ENCODE assay signal across 25 cellular contexts in the genomic region with DNA sequence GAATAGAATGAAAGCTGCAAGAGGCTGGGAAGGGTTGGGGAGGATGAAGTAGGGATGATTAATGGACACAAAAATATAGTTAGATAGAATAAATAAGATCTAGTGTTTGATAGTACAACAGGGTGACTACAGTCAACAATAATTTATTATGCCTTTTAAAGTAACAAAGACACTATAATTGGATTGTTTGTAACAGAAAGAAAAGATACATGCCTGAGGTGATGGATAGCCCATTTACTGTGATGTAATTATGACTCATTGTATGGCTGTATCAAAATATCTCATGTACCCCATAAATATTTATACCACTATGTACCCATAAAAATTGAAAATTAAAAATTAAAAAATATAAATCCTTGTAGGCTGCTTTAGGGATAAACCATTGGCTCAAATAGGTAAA. TPM values are rescaled to one million over a fixed set of nuclear protein-coding genes. Genes with fewer than 3 reads are reported as not detected.
DNase-seq lines count a peak whose midpoint lies in the region; ATAC-seq, FAIRE-seq and TF ChIP-seq lines count a peak whose summit lies in the region.
"Had no signal": no experiment of that assay in that cellular context is flagged by ENCODE, and none has a peak within 500 bp of the region (broad histone marks: within the 10 kb centered on the region; RNA-seq: fewer than 3 reads in every experiment).

No MANE protein-coding gene starts in this region.

- DNase-seq in HFFc6 (peak; percentile 15), foreskin keratinocyte (peak; percentile 22 to 37), epidermal melanocyte (ENCODE audit: insufficient read length, low spot score) (no peak), NCI-H1436 (lab: John Stamatoyannopoulos, UW) (no peak), CD1c-positive myeloid dendritic cell (ENCODE audit: extremely low spot score) (no peak)
- DNase-seq in activated CD4-positive, alpha-beta T cell treated with anti-CD3 and anti-CD28 coated beads, Interleukin-2, amount 50 U/mL, for 1 hour, result no peak
- DNase-seq: ACHN; Calu3; CD4-positive, alpha-beta T cell; DMS79; GOT3; MM.1S; NCI-H1105; NCI-H2029; NCI-H2171; NCI-H748 treated with DMSO at 0.1 percent for 48 hours; SJCRH30 had no signal

- no peak overlapping the region for H3K4me3 Mint-ChIP-seq in HFFc6
- H3K4me3 Mint-ChIP-seq: B cell; CD4-positive, alpha-beta T cell had no signal

- H3K9me3 Mint-ChIP-seq in HFFc6, result peaks cover 8% of the 10 kb centered on the region
- H3K9me3 Mint-ChIP-seq: CD4-positive, alpha-beta T cell had no signal

- no peak for TF ChIP-seq CTCF in HFFc6 (IDR thresholded peaks at IDR 0.05)
- TF ChIP-seq CTCF in foreskin keratinocyte (conservative IDR thresholded peaks at IDR 0.05), result no peak

- peak; percentile 43; the same call in 2 of the 3 replicates for ATAC-seq in SK-N-SH treated with all-trans-retinoic acid at 6 μM for 48 hours
- ATAC-seq in foreskin keratinocyte, result peak; percentile 52
- ATAC-seq: HepG2 had no signal

- no peaks in the 10 kb centered on the region for H3K27me3 ChIP-seq in foreskin keratinocyte

- H3K4me1 ChIP-seq in foreskin keratinocyte, result peaks cover 9% of the 10 kb centered on the region
- H3K4me1 ChIP-seq: SJCRH30 had no signal

- FAIRE-seq in A204.1 (lab: Jason Lieb, UNC), result peak; percentile 14
- FAIRE-seq: G401.6, GM12891, HepG2 had no signal

- H3K27ac ChIP-seq in foreskin keratinocyte, result peak overlapping the region; percentile 31
- H3K27ac ChIP-seq: KMS-11, RWPE1, SJCRH30 had no signal

- peaks cover 26% of the 10 kb centered on the region for H3K4me1 Mint-ChIP-seq in HFFc6 (ENCODE audit: low read depth)
- H3K4me1 Mint-ChIP-seq: B cell had no signal

- no peaks in the 10 kb centered on the region for H3K27me3 Mint-ChIP-seq in HFFc6 (ENCODE audit: insufficient read depth)

- H3K27ac Mint-ChIP-seq in HFFc6, result peak overlapping the region; percentile 13; the same call in 1 of the 2 replicates
- H3K27ac Mint-ChIP-seq: B cell; CD4-positive, alpha-beta T cell had no signal

- H3K36me3 Mint-ChIP-seq in HFFc6 (ENCODE audit: low read depth), result peaks cover 21% of the 10 kb centered on the region

TF ChIP-seq in SK-N-SH treated with all-trans-retinoic acid at 6 μM for 48 hours, 23 proteins besides CTCF, POLR2A, EP300 and RAD21 (continues in another document):
- TF ChIP-seq, protein P1, sequence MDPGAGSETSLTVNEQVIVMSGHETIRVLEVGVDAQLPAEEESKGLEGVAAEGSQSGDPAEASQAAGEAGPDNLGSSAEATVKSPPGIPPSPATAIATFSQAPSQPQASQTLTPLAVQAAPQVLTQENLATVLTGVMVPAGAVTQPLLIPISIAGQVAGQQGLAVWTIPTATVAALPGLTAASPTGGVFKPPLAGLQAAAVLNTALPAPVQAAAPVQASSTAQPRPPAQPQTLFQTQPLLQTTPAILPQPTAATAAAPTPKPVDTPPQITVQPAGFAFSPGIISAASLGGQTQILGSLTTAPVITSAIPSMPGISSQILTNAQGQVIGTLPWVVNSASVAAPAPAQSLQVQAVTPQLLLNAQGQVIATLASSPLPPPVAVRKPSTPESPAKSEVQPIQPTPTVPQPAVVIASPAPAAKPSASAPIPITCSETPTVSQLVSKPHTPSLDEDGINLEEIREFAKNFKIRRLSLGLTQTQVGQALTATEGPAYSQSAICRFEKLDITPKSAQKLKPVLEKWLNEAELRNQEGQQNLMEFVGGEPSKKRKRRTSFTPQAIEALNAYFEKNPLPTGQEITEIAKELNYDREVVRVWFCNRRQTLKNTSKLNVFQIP (CRISPR knock-in tag; IDR thresholded peaks at IDR 0.05; ENCODE audit: borderline replicate concordance, low read depth), result peak; percentile 26; the same call in 1 of the 2 replicates
- TF ChIP-seq TCF4 (CRISPR knock-in tag; IDR thresholded peaks at IDR 0.05; ENCODE audit: borderline replicate concordance) (no peak), ZC3H10 (CRISPR knock-in tag; IDR thresholded peaks at IDR 0.05) (peak; percentile 74), OSR1 (CRISPR knock-in tag; IDR thresholded peaks at IDR 0.05) (no peak), ZFP3 (CRISPR knock-in tag; IDR thresholded peaks at IDR 0.05) (no peak), SNAI2 (CRISPR knock-in tag; IDR thresholded peaks at IDR 0.05) (no peak), ESRRG (CRISPR knock-in tag; IDR thresholded peaks at IDR 0.05) (no peak), GLIS3 (CRISPR knock-in tag; IDR thresholded peaks at IDR 0.05) (no peak), ZNF8 (CRISPR knock-in tag; IDR thresholded peaks at IDR 0.05) (no peak), PPARA (CRISPR knock-in tag; IDR thresholded peaks at IDR 0.05; ENCODE audit: borderline replicate concordance) (no peak), ARNTL (CRISPR knock-in tag; IDR thresholded peaks at IDR 0.05; ENCODE audit: borderline replicate concordance, low read depth) (no peak), ZNF565 (CRISPR knock-in tag; conservative IDR thresholded peaks at IDR 0.05; ENCODE audit: low read depth) (no peak), CSDC2 (CRISPR knock-in tag; IDR thresholded peaks at IDR 0.05) (no peak), RARB (CRISPR knock-in tag; IDR thresholded peaks at IDR 0.05) (no peak), TOX (CRISPR knock-in tag; IDR thresholded peaks at IDR 0.05; ENCODE audit: borderline replicate concordance) (peak; percentile 31; the same call in 1 of the 2 replicates)
- TF ChIP-seq, protein P2, sequence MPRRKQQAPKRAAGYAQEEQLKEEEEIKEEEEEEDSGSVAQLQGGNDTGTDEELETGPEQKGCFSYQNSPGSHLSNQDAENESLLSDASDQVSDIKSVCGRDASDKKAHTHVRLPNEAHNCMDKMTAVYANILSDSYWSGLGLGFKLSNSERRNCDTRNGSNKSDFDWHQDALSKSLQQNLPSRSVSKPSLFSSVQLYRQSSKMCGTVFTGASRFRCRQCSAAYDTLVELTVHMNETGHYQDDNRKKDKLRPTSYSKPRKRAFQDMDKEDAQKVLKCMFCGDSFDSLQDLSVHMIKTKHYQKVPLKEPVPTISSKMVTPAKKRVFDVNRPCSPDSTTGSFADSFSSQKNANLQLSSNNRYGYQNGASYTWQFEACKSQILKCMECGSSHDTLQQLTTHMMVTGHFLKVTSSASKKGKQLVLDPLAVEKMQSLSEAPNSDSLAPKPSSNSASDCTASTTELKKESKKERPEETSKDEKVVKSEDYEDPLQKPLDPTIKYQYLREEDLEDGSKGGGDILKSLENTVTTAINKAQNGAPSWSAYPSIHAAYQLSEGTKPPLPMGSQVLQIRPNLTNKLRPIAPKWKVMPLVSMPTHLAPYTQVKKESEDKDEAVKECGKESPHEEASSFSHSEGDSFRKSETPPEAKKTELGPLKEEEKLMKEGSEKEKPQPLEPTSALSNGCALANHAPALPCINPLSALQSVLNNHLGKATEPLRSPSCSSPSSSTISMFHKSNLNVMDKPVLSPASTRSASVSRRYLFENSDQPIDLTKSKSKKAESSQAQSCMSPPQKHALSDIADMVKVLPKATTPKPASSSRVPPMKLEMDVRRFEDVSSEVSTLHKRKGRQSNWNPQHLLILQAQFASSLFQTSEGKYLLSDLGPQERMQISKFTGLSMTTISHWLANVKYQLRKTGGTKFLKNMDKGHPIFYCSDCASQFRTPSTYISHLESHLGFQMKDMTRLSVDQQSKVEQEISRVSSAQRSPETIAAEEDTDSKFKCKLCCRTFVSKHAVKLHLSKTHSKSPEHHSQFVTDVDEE (CRISPR knock-in tag; IDR thresholded peaks at IDR 0.05), result no peak
- TF ChIP-seq, protein P3, sequence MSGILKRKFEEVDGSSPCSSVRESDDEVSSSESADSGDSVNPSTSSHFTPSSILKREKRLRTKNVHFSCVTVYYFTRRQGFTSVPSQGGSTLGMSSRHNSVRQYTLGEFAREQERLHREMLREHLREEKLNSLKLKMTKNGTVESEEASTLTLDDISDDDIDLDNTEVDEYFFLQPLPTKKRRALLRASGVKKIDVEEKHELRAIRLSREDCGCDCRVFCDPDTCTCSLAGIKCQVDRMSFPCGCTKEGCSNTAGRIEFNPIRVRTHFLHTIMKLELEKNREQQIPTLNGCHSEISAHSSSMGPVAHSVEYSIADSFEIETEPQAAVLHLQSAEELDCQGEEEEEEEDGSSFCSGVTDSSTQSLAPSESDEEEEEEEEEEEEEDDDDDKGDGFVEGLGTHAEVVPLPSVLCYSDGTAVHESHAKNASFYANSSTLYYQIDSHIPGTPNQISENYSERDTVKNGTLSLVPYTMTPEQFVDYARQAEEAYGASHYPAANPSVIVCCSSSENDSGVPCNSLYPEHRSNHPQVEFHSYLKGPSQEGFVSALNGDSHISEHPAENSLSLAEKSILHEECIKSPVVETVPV (CRISPR knock-in tag; IDR thresholded peaks at IDR 0.05), result 0 out of 2 replicates have a peak, but pooled peaks have one; percentile 54
- TF ChIP-seq, protein P4, sequence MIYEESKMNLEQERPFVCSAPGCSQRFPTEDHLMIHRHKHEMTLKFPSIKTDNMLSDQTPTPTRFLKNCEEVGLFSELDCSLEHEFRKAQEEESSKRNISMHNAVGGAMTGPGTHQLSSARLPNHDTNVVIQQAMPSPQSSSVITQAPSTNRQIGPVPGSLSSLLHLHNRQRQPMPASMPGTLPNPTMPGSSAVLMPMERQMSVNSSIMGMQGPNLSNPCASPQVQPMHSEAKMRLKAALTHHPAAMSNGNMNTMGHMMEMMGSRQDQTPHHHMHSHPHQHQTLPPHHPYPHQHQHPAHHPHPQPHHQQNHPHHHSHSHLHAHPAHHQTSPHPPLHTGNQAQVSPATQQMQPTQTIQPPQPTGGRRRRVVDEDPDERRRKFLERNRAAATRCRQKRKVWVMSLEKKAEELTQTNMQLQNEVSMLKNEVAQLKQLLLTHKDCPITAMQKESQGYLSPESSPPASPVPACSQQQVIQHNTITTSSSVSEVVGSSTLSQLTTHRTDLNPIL (CRISPR knock-in tag; IDR thresholded peaks at IDR 0.05; ENCODE audit: low read depth), result peak; percentile 82
- TF ChIP-seq, protein P5, sequence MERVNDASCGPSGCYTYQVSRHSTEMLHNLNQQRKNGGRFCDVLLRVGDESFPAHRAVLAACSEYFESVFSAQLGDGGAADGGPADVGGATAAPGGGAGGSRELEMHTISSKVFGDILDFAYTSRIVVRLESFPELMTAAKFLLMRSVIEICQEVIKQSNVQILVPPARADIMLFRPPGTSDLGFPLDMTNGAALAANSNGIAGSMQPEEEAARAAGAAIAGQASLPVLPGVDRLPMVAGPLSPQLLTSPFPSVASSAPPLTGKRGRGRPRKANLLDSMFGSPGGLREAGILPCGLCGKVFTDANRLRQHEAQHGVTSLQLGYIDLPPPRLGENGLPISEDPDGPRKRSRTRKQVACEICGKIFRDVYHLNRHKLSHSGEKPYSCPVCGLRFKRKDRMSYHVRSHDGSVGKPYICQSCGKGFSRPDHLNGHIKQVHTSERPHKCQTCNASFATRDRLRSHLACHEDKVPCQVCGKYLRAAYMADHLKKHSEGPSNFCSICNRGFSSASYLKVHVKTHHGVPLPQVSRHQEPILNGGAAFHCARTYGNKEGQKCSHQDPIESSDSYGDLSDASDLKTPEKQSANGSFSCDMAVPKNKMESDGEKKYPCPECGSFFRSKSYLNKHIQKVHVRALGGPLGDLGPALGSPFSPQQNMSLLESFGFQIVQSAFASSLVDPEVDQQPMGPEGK (CRISPR knock-in tag; IDR thresholded peaks at IDR 0.05; ENCODE audit: borderline replicate concordance), result no peak

RNA-seq across cellular contexts. Expression of a gene that starts 35.0 kb away (rescaled TPM):
- total RNA-seq in HFFc6 (2021; fragmentation: NEBNext Ultra II Directional; extraction: Animal tissue kit (Norgen Biotek cat#: 25700)), result 10 to 100 TPM; 17.6 to 25.6 (median 20.7) TPM
- 2.1 and 3.2 TPM in 2 replicates for total RNA-seq in foreskin keratinocyte
- 0.57 and 0.85 TPM in 2 replicates for polyA plus RNA-seq in foreskin keratinocyte
- polyA plus RNA-seq: HepG2 had no signal

Comparison
In these comparisons a context has a peak if more than half of its experiments do, and no peak if none do; other contexts are left out.
1. DNase-seq: peak in HFFc6 (single experiment) and foreskin keratinocyte (2 of 2); none in activated CD4-positive, alpha-beta T cell treated with anti-CD3 and anti-CD28 coated beads, Interleukin-2, amount 50 U/mL, for 1 hour (single experiment), epidermal melanocyte (single experiment), NCI-H1436 (single experiment) and CD1c-positive myeloid dendritic cell (single experiment).